ENCODE assay signal across 8 cellular contexts in genomic region chr14:35643513-35643912, GRCh38.
"Had no signal": no experiment of that assay in that cellular context is flagged by ENCODE, and none has a peak within 500 bp of the region (broad histone marks: within the 10 kb centered on the region; RNA-seq: fewer than 3 reads in every experiment).

No MANE protein-coding gene starts in this region.

- FAIRE-seq: G401.6, GM12878, GM12891, GM12892, GM18507, GM19239 had no signal

- DNase-seq: GDM1, GF-D8 had no signal

- H3K4me3 ChIP-seq: GM12878 had no signal

- ATAC-seq: GM12878 had no signal
